Comparison of ENCODE assay signal across 8 cellular contexts in genomic region chr6:163427498-163428254, GRCh38. TPM values are rescaled to one million over a fixed set of nuclear protein-coding genes. Genes with fewer than 3 reads are reported as not detected.
A peak's percentile ranks its signal among the peaks of the same experiment; 100 is the strongest.
DNase-seq lines count a peak whose midpoint lies in the region; ATAC-seq, FAIRE-seq and TF ChIP-seq lines count a peak whose summit lies in the region.

No MANE protein-coding gene starts in this region.

- H3K36me3 ChIP-seq in BE2C (no peaks in the 10 kb centered on the region), kidney epithelial cell (ENCODE audit: control insufficient read depth, insufficient read depth, low read length) (no peaks in the 10 kb centered on the region)

- H3K4me1 ChIP-seq in BE2C: peaks cover 12% of the 10 kb centered on the region

- H3K9me3 ChIP-seq in BE2C: no peaks in the 10 kb centered on the region

- DNase-seq in BE2C (no peak), HTR-8/SVneo (ENCODE audit: insufficient read length, low spot score) (peak; percentile 34), astrocyte of the spinal cord (ENCODE audit: low read depth, low spot score) (peak; percentile 86), kidney epithelial cell (ENCODE audit: low read depth) (no peak), urothelium cell line (ENCODE audit: low spot score) (no peak)
- no peak for DNase-seq in stimulated activated CD4-positive, alpha-beta T cell treated with anti-CD3 and anti-CD28 coated beads, Interleukin-4, amount 100 ng/mL, for 1 hour
- DNase-seq in activated CD4-positive, alpha-beta T cell treated with anti-CD3 and anti-CD28 coated beads for 4 hours: no peak

- TF ChIP-seq CTCF in BE2C (IDR thresholded peaks at IDR 0.05; ENCODE audit: low read depth, low read length): peak; percentile 43; the same call in 1 of the 2 replicates
- TF ChIP-seq CTCF in astrocyte of the spinal cord (IDR thresholded peaks at IDR 0.05; ENCODE audit: low read depth, low read length): peak; percentile 19
- peak; percentile 11 for TF ChIP-seq CTCF in kidney epithelial cell (IDR thresholded peaks at IDR 0.05; ENCODE audit: insufficient read depth, low read length, poor library complexity, severe bottlenecking)

- in situ Hi-C loops in astrocyte of the spinal cord (cut with HindIII; ENCODE audit: low sequenced_read_pairs): no loop called here

- FAIRE-seq in HTR-8/SVneo (lab: Jason Lieb, UNC) (no peak), urothelium cell line (lab: Jason Lieb, UNC) (no peak)

- H3K27me3 ChIP-seq in BE2C (no peaks in the 10 kb centered on the region), kidney epithelial cell (ENCODE audit: control insufficient read depth, insufficient read depth, low read length) (no peaks in the 10 kb centered on the region)

- no peak overlapping the region for H3K4me3 ChIP-seq in BE2C (ENCODE audit: low read depth, low read length)
- H3K4me3 ChIP-seq in astrocyte of the spinal cord (ENCODE audit: low read depth, low read length): no peak overlapping the region
- H3K4me3 ChIP-seq in kidney epithelial cell (ENCODE audit: low read depth, low read length): no peak overlapping the region

- no peak for ATAC-seq in HG02885 (IDR thresholded peaks at IDR 0.05; ENCODE audit: poor library complexity, unreplicated experiment)

RNA-seq across cellular contexts. Expression of gene QKI, which starts 13.2 kb away (rescaled TPM):
- 42.1 TPM for polyA plus RNA-seq in BE2C (2012; ENCODE audit: insufficient read depth, insufficient read length, low read depth)
- total RNA-seq in kidney epithelial cell: 173 and 189 TPM in 2 replicates

Comparison
In these comparisons a context has a peak if more than half of its experiments do, and no peak if none do; other contexts are left out.
1. DNase-seq: peak in HTR-8/SVneo (single experiment) and astrocyte of the spinal cord (single experiment); none in BE2C (single experiment), kidney epithelial cell (single experiment), stimulated activated CD4-positive, alpha-beta T cell treated with anti-CD3 and anti-CD28 coated beads, Interleukin-4, amount 100 ng/mL, for 1 hour (single experiment), urothelium cell line (single experiment) and activated CD4-positive, alpha-beta T cell treated with anti-CD3 and anti-CD28 coated beads for 4 hours (0 of 2).
2. Peak in every context shown above with its lines, with median percentiles within 50 percentile points of each other: CTCF ChIP-seq.